In genomic region chr10:78389419-78389818, GRCh38 we compare ENCODE assay signal across 12 cellular contexts.
DNase-seq lines count a peak whose midpoint lies in the region; ATAC-seq, FAIRE-seq and TF ChIP-seq lines count a peak whose summit lies in the region.
"Had no signal": no experiment of that assay in that cellular context is flagged by ENCODE, and none has a peak within 500 bp of the region (broad histone marks: within the 10 kb centered on the region; RNA-seq: fewer than 3 reads in every experiment).

No MANE protein-coding gene starts in this region.

- POLR2A ChIA-PET in HEK293 (lab: Yijun Ruan, JAX): no interaction called here

- H3K4me1 ChIP-seq in right atrium auricular region (no peaks in the 10 kb centered on the region), HEK293 (ENCODE audit: control insufficient read depth, insufficient read depth, low read length) (no peaks in the 10 kb centered on the region), spleen (no peaks in the 10 kb centered on the region), thyroid gland (no peaks in the 10 kb centered on the region), upper lobe of right lung (no peaks in the 10 kb centered on the region)
- H3K4me1 ChIP-seq: BLaER1 treated with 17β-estradiol and CSF1 and Interleukin-3, amounts not matched to agents 10 nM and 100 nM had no signal

- DNase-seq in Right ventricle myocardium superior (no peak), right atrium auricular region (ENCODE audit: low spot score) (no peak), bronchial epithelial cell (ENCODE audit: low read depth) (no peak), spleen (peak; percentile 34), thyroid gland (no peak), upper lobe of right lung (no peak)
- DNase-seq: 8988T; CD4-positive, CD25-positive, alpha-beta regulatory T cell; DMS53 had no signal

- H3K27me3 ChIP-seq in right atrium auricular region (no peaks in the 10 kb centered on the region), bronchial epithelial cell (ENCODE audit: control insufficient read depth, insufficient read depth, low read length) (no peaks in the 10 kb centered on the region), spleen (replicated peaks in 1 of 7) (peaks cover 0 to 10% (median 0%) of the 10 kb centered on the region in 7 donors), thyroid gland (no peaks in the 10 kb centered on the region), upper lobe of right lung (no peaks in the 10 kb centered on the region)
- H3K27me3 ChIP-seq: BLaER1 treated with 17β-estradiol and CSF1 and Interleukin-3, amounts not matched to agents 10 nM and 100 nM had no signal

- H3K4me3 ChIP-seq in right atrium auricular region (no peak overlapping the region), HEK293 (ENCODE audit: low read depth, low read length) (no peak overlapping the region), bronchial epithelial cell (ENCODE audit: low read depth, low read length) (no peak overlapping the region), spleen (no peak overlapping the region), thyroid gland (replicated peaks in 1 of 3) (no peak overlapping the region), upper lobe of right lung (no peak overlapping the region)
- H3K4me3 ChIP-seq: BLaER1 treated with 17β-estradiol and CSF1 and Interleukin-3, amounts not matched to agents 10 nM and 100 nM had no signal

- no peak for TF ChIP-seq CTCF in right atrium auricular region (IDR thresholded peaks at IDR 0.05)
- no peak for TF ChIP-seq CTCF in HEK293 (tag by site-specific recombination; IDR thresholded peaks at IDR 0.05)
- no peak for TF ChIP-seq CTCF in bronchial epithelial cell (IDR thresholded peaks at IDR 0.05; ENCODE audit: insufficient read depth, low read length, severe bottlenecking)
- TF ChIP-seq CTCF in spleen (IDR thresholded peaks at IDR 0.05 in 8 of 11, conservative IDR thresholded peaks at IDR 0.05 in 3 of 11): no peak
- no peak for TF ChIP-seq CTCF in thyroid gland (IDR thresholded peaks at IDR 0.05)
- no peak for TF ChIP-seq CTCF in upper lobe of right lung (IDR thresholded peaks at IDR 0.05)

- H3K9me3 ChIP-seq in right atrium auricular region (no peaks in the 10 kb centered on the region), HEK293 (ENCODE audit: control insufficient read depth, insufficient read depth, low read depth, low read length) (no peaks in the 10 kb centered on the region), spleen (no peaks in the 10 kb centered on the region), thyroid gland (no peaks in the 10 kb centered on the region), upper lobe of right lung (no peaks in the 10 kb centered on the region)
- H3K9me3 ChIP-seq: BLaER1 treated with 17β-estradiol and CSF1 and Interleukin-3, amounts not matched to agents 10 nM and 100 nM had no signal

- H3K36me3 ChIP-seq in right atrium auricular region (no peaks in the 10 kb centered on the region), HEK293 (ENCODE audit: control insufficient read depth in 2 of 2, insufficient read depth in 1 of 2, low read length in 2 of 2) (no peaks in the 10 kb centered on the region), bronchial epithelial cell (ENCODE audit: control insufficient read depth, insufficient read depth, low read length) (no peaks in the 10 kb centered on the region), spleen (no peaks in the 10 kb centered on the region), thyroid gland (no peaks in the 10 kb centered on the region), upper lobe of right lung (no peaks in the 10 kb centered on the region)
- H3K36me3 ChIP-seq: BLaER1 treated with 17β-estradiol and CSF1 and Interleukin-3, amounts not matched to agents 10 nM and 100 nM had no signal

- CTCF ChIA-PET in HEK293 (lab: Yijun Ruan, JAX): no interaction called here

- peak; percentile 43 for FAIRE-seq in bronchial epithelial cell (lab: Jason Lieb, UNC)

- ATAC-seq in Right ventricle myocardium superior (ENCODE audit: poor library complexity) (peak; percentile 56), upper lobe of right lung (no peak)
- ATAC-seq: HCT116 had no signal

- TF ChIP-seq POLR2A in spleen (IDR thresholded peaks at IDR 0.05) (no peak), thyroid gland (IDR thresholded peaks at IDR 0.05) (no peak)

- no peak overlapping the region for H3K27ac ChIP-seq in right atrium auricular region
- no peak overlapping the region for H3K27ac ChIP-seq in HEK293 (ENCODE audit: extremely low read depth, low read depth, low read length)
- H3K27ac ChIP-seq in spleen: no peak overlapping the region
- no peak overlapping the region for H3K27ac ChIP-seq in thyroid gland
- H3K27ac ChIP-seq in upper lobe of right lung: no peak overlapping the region
- H3K27ac ChIP-seq: BLaER1 treated with 17β-estradiol and CSF1 and Interleukin-3, amounts not matched to agents 10 nM and 100 nM had no signal

- WGBS in spleen, 5 donors: 90 to 95% (median 93%) methylated on average over 3 of the region's 3 CpGs
- 85 to 95% methylated on average over 3 of the region's 3 CpGs for whole genome bisulfite sequencing in thyroid gland, 2 donors

- intact Hi-C loops in Right ventricle myocardium superior (cut with DNase I): no loop called here
- intact Hi-C loops in spleen (cut with DNase I; ENCODE audit: low total_unique reads): no loop called here
- intact Hi-C loops in thyroid gland (cut with DNase I): no loop called here
- intact Hi-C loops in upper lobe of right lung (cut with DNase I): no loop called here

TF ChIP-seq in HEK293, 187 proteins besides CTCF, POLR2A, EP300 and RAD21:
- no peak for TF ChIP-seq ZNF670 (tag by site-specific recombination; IDR thresholded peaks at IDR 0.05; ENCODE audit: low read depth)
- peak; percentile 71 for TF ChIP-seq ZIC2 (tag by site-specific recombination; IDR thresholded peaks at IDR 0.05)
- no peak for TF ChIP-seq ZNF394 (tag by site-specific recombination; IDR thresholded peaks at IDR 0.05; ENCODE audit: borderline replicate concordance)
- TF ChIP-seq ZBTB17 (tag by site-specific recombination; IDR thresholded peaks at IDR 0.05): no peak
